ENCODE assay signal across 8 cellular contexts in genomic region chr16:23453338-23454052, GRCh38. TPM values are rescaled to one million over a fixed set of nuclear protein-coding genes. Genes with fewer than 3 reads are reported as not detected.
DNase-seq lines count a peak whose midpoint lies in the region; ATAC-seq and TF ChIP-seq lines count a peak whose summit lies in the region.

No MANE protein-coding gene starts in this region.

- no peaks in the 10 kb centered on the region for H3K27me3 ChIP-seq in H9 (ENCODE audit: insufficient read depth, low read length)
- H3K27me3 ChIP-seq in WERI-Rb-1 (ENCODE audit: insufficient read depth, low read depth, severe bottlenecking) = no peaks in the 10 kb centered on the region
- H3K27me3 ChIP-seq in right atrium auricular region = no peaks in the 10 kb centered on the region
- H3K27me3 ChIP-seq in smooth muscle cell (ENCODE audit: low read depth) = no peaks in the 10 kb centered on the region

- H3K79me1 ChIP-seq in H9 (ENCODE audit: insufficient read depth, low read depth, low read length, poor library complexity, severe bottlenecking) = no peaks in the 10 kb centered on the region

- no peak overlapping the region for H2BK15ac ChIP-seq in H9 (ENCODE audit: low read depth, low read length)

- no peak overlapping the region for H3K23ac ChIP-seq in H9 (ENCODE audit: insufficient read length, low read depth, low read length)

- H3K9me3 Mint-ChIP-seq in H9 = no peaks in the 10 kb centered on the region; a peak in 1 of 5 replicates

- no peak for ATAC-seq in GM18520 (IDR thresholded peaks at IDR 0.05; ENCODE audit: unreplicated experiment)

- H3T11ph ChIP-seq in H9 (ENCODE audit: low read length) = no peak overlapping the region

- TF ChIP-seq CTCF in H9 (conservative IDR thresholded peaks at IDR 0.05) = no peak
- TF ChIP-seq CTCF in WERI-Rb-1 (IDR thresholded peaks at IDR 0.05; ENCODE audit: low read depth, low read length) = no peak
- TF ChIP-seq CTCF in right atrium auricular region (IDR thresholded peaks at IDR 0.05) = no peak
- no peak for TF ChIP-seq CTCF in smooth muscle cell (IDR thresholded peaks at IDR 0.05; ENCODE audit: borderline replicate concordance, insufficient read depth, poor library complexity, severe bottlenecking)

- no peaks in the 10 kb centered on the region for H3K9me3 ChIP-seq in H9 (ENCODE audit: control insufficient read depth, low read depth, low read length)
- no peaks in the 10 kb centered on the region for H3K9me3 ChIP-seq in WERI-Rb-1 (ENCODE audit: severe bottlenecking)
- H3K9me3 ChIP-seq in right atrium auricular region = no peaks in the 10 kb centered on the region
- H3K9me3 ChIP-seq in smooth muscle cell (replicated peaks; ENCODE audit: low read depth) = no peaks in the 10 kb centered on the region

- no peak overlapping the region for H2AK5ac ChIP-seq in H9 (ENCODE audit: insufficient read length, low read length)

- DNase-seq in H9 (no peak), WERI-Rb-1 (no peak), right atrium auricular region (ENCODE audit: low spot score) (no peak), smooth muscle cell (lab: John Stamatoyannopoulos, UW; ENCODE audit: unreplicated experiment) (no peak), NCI-H748 (lab: John Stamatoyannopoulos, UW; ENCODE audit: unreplicated experiment) (no peak), OCI-M1 (lab: John Stamatoyannopoulos, UW) (no peak)
- DNase-seq in stimulated activated CD4-positive, alpha-beta T cell treated with anti-CD3 and anti-CD28 coated beads, Interleukin-4, amount 100 ng/mL, for 24 hours = no peak

- no peaks in the 10 kb centered on the region for H3F3A ChIP-seq in smooth muscle cell (ENCODE audit: low read depth)

- no peak overlapping the region for H2BK20ac ChIP-seq in H9 (ENCODE audit: low read depth, low read length, poor library complexity, severe bottlenecking)

- H3K9ac ChIP-seq in H9 (ENCODE audit: extremely low read depth, insufficient read length, low read length) = no peak overlapping the region
- H3K9ac ChIP-seq in smooth muscle cell (ENCODE audit: low read depth) = peak overlapping the region; percentile 79

- no peak overlapping the region for H2BK120ac ChIP-seq in H9 (ENCODE audit: low read depth, low read length, poor library complexity, severe bottlenecking)

- H2AFZ ChIP-seq in H9 (ENCODE audit: low read length) (no peak overlapping the region), smooth muscle cell (ENCODE audit: low read depth) (peak overlapping the region; percentile 92)

- H3K4me2 ChIP-seq in H9 (ENCODE audit: insufficient read depth, insufficient read length, low read length) (peak overlapping the region; percentile 90), smooth muscle cell (peak overlapping the region; percentile 93)

- peaks cover 7% of the 10 kb centered on the region for H3K23me2 ChIP-seq in H9 (ENCODE audit: insufficient read length, low read depth, low read length, poor library complexity, severe bottlenecking)

- H4K91ac ChIP-seq in H9 (ENCODE audit: insufficient read length, low read depth, low read length) = no peak overlapping the region

- H4K8ac ChIP-seq in H9 (replicated peaks; ENCODE audit: insufficient read length, low read depth, low read length) = no peak overlapping the region

- no peak overlapping the region for H3K56ac ChIP-seq in H9 (ENCODE audit: insufficient read length, low read depth, low read length)

- peak overlapping the region in 1 of 3 experiments; percentile 97; a peak in 1 of 7 replicates for H3K27ac Mint-ChIP-seq in H9

- no CpG with 5 or more reads among the region's 37 CpGs for WGBS in H9 (ENCODE audit: extremely low coverage, insufficient read length, low lambda C conversion rate)
- 63% methylated on average over 37 of the region's 37 CpGs for WGBS in smooth muscle cell (ENCODE audit: low lambda C conversion rate)

- H3K18ac ChIP-seq in H9 (ENCODE audit: insufficient read length, low read depth, low read length) = no peak overlapping the region

- H3K4me1 ChIP-seq in H9 (ENCODE audit: insufficient read depth, low read length) (no peaks in the 10 kb centered on the region), right atrium auricular region (peaks cover 0 to 25% of the 10 kb centered on the region in 2 donors), smooth muscle cell (ENCODE audit: low read depth) (peaks cover 12% of the 10 kb centered on the region)

- H3K27ac ChIP-seq in H9 (ENCODE audit: insufficient read length, low read depth, low read length) (no peak overlapping the region), WERI-Rb-1 (no peak overlapping the region), right atrium auricular region (peak overlapping the region in 1 of 2 donors; percentile 84), smooth muscle cell (ENCODE audit: low read depth) (peak overlapping the region; percentile 56)

- no peak overlapping the region for H3K4ac ChIP-seq in H9 (ENCODE audit: low read depth, low read length)

- H3K27me3 Mint-ChIP-seq in H9 (ENCODE audit: low read depth) = no peaks in the 10 kb centered on the region

- H2BK5ac ChIP-seq in H9 (ENCODE audit: insufficient read length, low read length) = no peak overlapping the region

- peak overlapping the region; percentile 73 to 89 for H3K4me3 Mint-ChIP-seq in H9

- peaks cover 0 to 8% (median 0%) of the 10 kb centered on the region in 3 experiments; a peak in 1 of 7 replicates for H3K36me3 Mint-ChIP-seq in H9 (ENCODE audit: insufficient read depth in 1 of 3, low read depth in 3 of 3)

- peaks cover 10 to 11% of the 10 kb centered on the region in 2 experiments for H3K4me1 Mint-ChIP-seq in H9

- no peak overlapping the region for H3K14ac ChIP-seq in H9 (ENCODE audit: insufficient read depth, low read length)

- H4K20me1 ChIP-seq in H9 (ENCODE audit: control insufficient read depth, insufficient read depth, insufficient read length) = no peaks in the 10 kb centered on the region
- peaks cover 15% of the 10 kb centered on the region for H4K20me1 ChIP-seq in smooth muscle cell (ENCODE audit: low read depth)

- peak overlapping the region; percentile 85 for H3K4me3 ChIP-seq in WERI-Rb-1 (ENCODE audit: low read depth, low read length)
- peak overlapping the region; percentile 72 to 91 for H3K4me3 ChIP-seq in right atrium auricular region
- H3K4me3 ChIP-seq in smooth muscle cell = peak overlapping the region; percentile 77

- H3K36me3 ChIP-seq in WERI-Rb-1 (no peaks in the 10 kb centered on the region), right atrium auricular region (no peaks in the 10 kb centered on the region), smooth muscle cell (ENCODE audit: low read depth) (no peaks in the 10 kb centered on the region)

- H4K5ac ChIP-seq in H9 (ENCODE audit: insufficient read length, low read depth, low read length) = no peak overlapping the region

- no peaks in the 10 kb centered on the region for H3K79me2 ChIP-seq in H9 (ENCODE audit: insufficient read depth, low read length)
- H3K79me2 ChIP-seq in smooth muscle cell (ENCODE audit: low read depth) = peaks cover 40% of the 10 kb centered on the region

- no peak overlapping the region for H2BK12ac ChIP-seq in H9 (ENCODE audit: insufficient read length, low read depth, low read length)

RNA-seq across cellular contexts. Expression of gene COG7, which starts 0.5 kb away (rescaled TPM):
- 17.5 and 17.9 TPM in 2 replicates for total RNA-seq in H9 (2021)
- total RNA-seq in right atrium auricular region = 10 to 100 TPM in 1 of 2 donors, 1 to 10 TPM in 1; 9.0 to 11.2 TPM
- 17.2 and 23.3 TPM in 2 replicates for total RNA-seq in smooth muscle cell
- 17.6 and 20.1 TPM in 2 replicates for polyA plus RNA-seq in smooth muscle cell

RNA-seq across cellular contexts. Expression of gene GGA2, which starts 56.8 kb away (rescaled TPM):
- total RNA-seq in H9 (2021) (143 TPM in 2 replicates), right atrium auricular region (10 to 100 TPM; 25.0 to 59.3 TPM), smooth muscle cell (27.7 and 42.5 TPM in 2 replicates)
- polyA plus RNA-seq in smooth muscle cell = 32.2 TPM in 2 replicates
